8 cellular contexts compared by ENCODE assay signal in the genomic region with DNA sequence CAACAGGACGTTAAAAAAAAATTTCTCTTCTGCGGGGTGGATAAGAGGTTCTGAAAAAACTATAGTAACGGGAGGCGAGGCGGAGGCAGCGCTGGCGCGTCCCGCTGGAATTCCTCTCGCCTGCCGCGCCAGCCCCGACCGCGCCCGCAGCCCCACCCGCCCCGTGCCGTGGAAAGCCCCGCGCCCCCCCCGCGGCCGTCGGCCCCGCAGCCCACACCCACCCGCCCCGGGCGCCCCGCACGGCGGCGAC. TPM values are rescaled to one million over a fixed set of nuclear protein-coding genes. Genes with fewer than 3 reads are reported as not detected.
A peak's percentile ranks its signal among the peaks of the same experiment; 100 is the strongest.
DNase-seq lines count a peak whose midpoint lies in the region; ATAC-seq and TF ChIP-seq lines count a peak whose summit lies in the region.

No MANE protein-coding gene starts in this region.

- H3K9ac ChIP-seq in DND-41 (ENCODE audit: low read depth, low read length), result peak overlapping the region; percentile 54

- in situ Hi-C loops in HAP-1 (cut with MboI; ENCODE audit: low sequenced_read_pairs), result loop anchor here (10.0 kb wide), 1 partner anchor 559 kb away; no protein-coding TSS in a partner anchor

- peaks cover 39% of the 10 kb centered on the region for H3K79me2 ChIP-seq in DND-41 (ENCODE audit: insufficient read depth, low read length)

- DNase-seq in DND-41 (no peak), HAP-1 (ENCODE audit: low spot score in 2 of 2) (no peak), SJCRH30 (no peak), fibroblast of villous mesenchyme (ENCODE audit: low read depth) (no peak), retinal pigment epithelial cell (ENCODE audit: low read depth) (no peak), SHP77 (lab: John Stamatoyannopoulos, UW) (no peak)
- DNase-seq in stimulated activated naive CD4-positive, alpha-beta T cell treated with Interleukin-2 at 50 U/mL for 16 hours (lab: John Stamatoyannopoulos, UW), result no peak
- DNase-seq in stimulated activated CD4-positive, alpha-beta T cell treated with anti-CD3 and anti-CD28 coated beads, Interleukin-1b, Interleukin-23, amount 100 ng/mL, for 48 hours, result no peak

- H4K20me1 ChIP-seq in DND-41 (ENCODE audit: insufficient read depth, low read length), result peaks cover 17% of the 10 kb centered on the region; the same call in 1 of the 2 replicates

- H3K27me3 ChIP-seq in DND-41 (ENCODE audit: insufficient read depth, low read length, poor library complexity), result no peaks in the 10 kb centered on the region
- no peaks in the 10 kb centered on the region for H3K27me3 ChIP-seq in HAP-1 (ENCODE audit: low read depth)
- H3K27me3 ChIP-seq in SJCRH30, result no peaks in the 10 kb centered on the region

- H3K4me1 ChIP-seq in DND-41 (ENCODE audit: insufficient read depth, low read length) (peaks cover 23% of the 10 kb centered on the region), HAP-1 (peaks cover 13% of the 10 kb centered on the region), SJCRH30 (peaks cover 10% of the 10 kb centered on the region)

- peak overlapping the region; percentile 66; the same call in 1 of the 2 replicates for H3K27ac ChIP-seq in DND-41 (ENCODE audit: low read length)
- peak overlapping the region; percentile 73 for H3K27ac ChIP-seq in SJCRH30

- H3K9me3 ChIP-seq in DND-41 (ENCODE audit: insufficient read depth, low read length, severe bottlenecking) (no peaks in the 10 kb centered on the region), HAP-1 (no peaks in the 10 kb centered on the region), SJCRH30 (replicated peaks) (no peaks in the 10 kb centered on the region)

- ATAC-seq in DND-41 (ENCODE audit: insufficient read depth, low read depth), result no peak; the same call in 1 of the 3 replicates

- H2AFZ ChIP-seq in DND-41 (ENCODE audit: low read depth, low read length), result peak overlapping the region; percentile 26; the same call in 1 of the 2 replicates

- H3K4me2 ChIP-seq in DND-41 (ENCODE audit: insufficient read depth, low read length), result peak overlapping the region; percentile 60

- H3K36me3 ChIP-seq in DND-41 (ENCODE audit: insufficient read depth, low read length) (no peaks in the 10 kb centered on the region; the same call in 1 of the 2 replicates), HAP-1 (replicated peaks) (no peaks in the 10 kb centered on the region), SJCRH30 (peaks cover 4% of the 10 kb centered on the region; the same call in 1 of the 2 replicates)

- TF ChIP-seq CTCF in DND-41 (IDR thresholded peaks at IDR 0.05; ENCODE audit: borderline replicate concordance, extremely low read depth, low read length, poor library complexity, severe bottlenecking) (no peak), fibroblast of villous mesenchyme (IDR thresholded peaks at IDR 0.05; ENCODE audit: insufficient read depth, low read depth, low read length) (no peak), retinal pigment epithelial cell (conservative IDR thresholded peaks at IDR 0.05; ENCODE audit: low read depth, low read length) (no peak)

- H3K4me3 ChIP-seq in DND-41 (ENCODE audit: low read depth in 1 of 2, low read length in 2 of 2) (peak overlapping the region in 1 of 2 experiments; percentile 59; a peak in 2 of 4 replicates), HAP-1 (peak overlapping the region; percentile 49), SJCRH30 (peak overlapping the region; percentile 73), fibroblast of villous mesenchyme (ENCODE audit: low read depth, low read length) (peak overlapping the region; percentile 98), retinal pigment epithelial cell (ENCODE audit: low read length) (peak overlapping the region; percentile 34)

RNA-seq across cellular contexts. Expression of a gene that starts 0.5 kb away (rescaled TPM):
- 224 and 254 TPM in 2 replicates for total RNA-seq in SJCRH30 (2014; rRNA removed; shearing (Covaris generic))
- 153 and 170 TPM in 2 replicates for total RNA-seq in fibroblast of villous mesenchyme
